Comparison of ENCODE assay signal across 21 cellular contexts in the genomic region with DNA sequence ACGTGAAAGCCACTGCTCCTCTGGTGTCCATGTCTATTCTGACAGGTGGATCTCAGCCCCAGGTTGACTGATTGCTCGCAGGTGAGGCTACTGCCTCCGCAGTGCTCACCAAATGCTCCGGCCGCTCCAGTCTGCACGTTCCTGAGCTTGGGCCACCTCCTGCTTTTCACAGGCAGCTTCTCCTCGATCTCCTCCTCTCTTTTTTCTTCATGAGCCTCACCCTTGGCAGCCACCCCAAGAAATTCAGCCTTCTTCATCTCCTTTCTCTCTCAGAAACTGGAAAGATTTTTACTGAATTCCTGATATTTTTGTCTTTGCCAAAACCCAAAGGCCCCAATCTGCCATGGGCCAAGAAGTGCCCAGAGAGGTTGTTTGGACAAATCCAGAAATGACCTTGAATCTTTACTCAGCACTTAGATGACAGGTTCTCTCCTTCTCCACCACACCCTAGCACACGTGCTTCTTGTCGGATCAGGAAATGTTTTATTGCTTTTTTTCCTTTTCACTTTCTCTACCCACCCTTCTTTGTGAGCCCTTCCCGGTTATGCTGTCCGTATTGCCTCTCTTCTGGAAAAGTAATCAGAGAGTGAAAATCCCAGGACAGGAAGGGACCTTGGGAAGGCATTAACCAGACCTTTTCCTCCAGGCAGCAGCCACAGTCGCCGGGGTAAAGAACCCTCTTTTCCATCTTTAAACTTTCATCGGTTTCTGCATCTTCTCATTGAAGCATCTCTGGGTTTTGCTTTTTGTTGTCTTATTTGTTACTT.
"Had no signal": no experiment of that assay in that cellular context is flagged by ENCODE, and none has a peak within 500 bp of the region (broad histone marks: within the 10 kb centered on the region; RNA-seq: fewer than 3 reads in every experiment).

No MANE protein-coding gene starts in this region.

- H3K36me3 ChIP-seq: gastroesophageal sphincter, sigmoid colon, thyroid gland had no signal

- H3K4me1 ChIP-seq: thyroid gland had no signal

- H3K27me3 ChIP-seq: gastroesophageal sphincter, sigmoid colon, thyroid gland had no signal

- H3K4me3 Mint-ChIP-seq: activated CD8-positive, alpha-beta T cell treated with anti-CD3 and anti-CD28 coated beads, Interleukin-2, amount 10 ng/mL, durations not matched to agents 7 days and 5 days; brain; naive thymus-derived CD4-positive, alpha-beta T cell had no signal

- H3K4me1 Mint-ChIP-seq: naive thymus-derived CD4-positive, alpha-beta T cell had no signal

- H3K27ac ChIP-seq: sigmoid colon, thyroid gland had no signal

- H3K36me3 Mint-ChIP-seq: activated naive CD4-positive, alpha-beta T cell treated with anti-CD3 and anti-CD28 coated beads, Interleukin-2, amount 50 U/mL, for 72 hours; brain; naive thymus-derived CD4-positive, alpha-beta T cell had no signal

- ATAC-seq: activated CD8-positive, alpha-beta T cell treated with anti-CD3 and anti-CD28 coated beads, Interleukin-2, amount 10 ng/mL, durations not matched to agents 7 days and 5 days; activated naive CD4-positive, alpha-beta T cell treated with anti-CD3 and anti-CD28 coated beads, Interleukin-2, amount 50 U/mL, for 72 hours; gastroesophageal sphincter; left colon; naive thymus-derived CD4-positive, alpha-beta T cell had no signal

- H3K27ac Mint-ChIP-seq: activated CD8-positive, alpha-beta T cell treated with anti-CD3 and anti-CD28 coated beads, Interleukin-2, amount 10 ng/mL, durations not matched to agents 7 days and 5 days; activated naive CD4-positive, alpha-beta T cell treated with anti-CD3 and anti-CD28 coated beads, Interleukin-2, amount 50 U/mL, for 72 hours; naive thymus-derived CD4-positive, alpha-beta T cell had no signal

- H3K4me3 ChIP-seq: gastroesophageal sphincter, lung, sigmoid colon, thyroid gland had no signal

- DNase-seq: activated CD4-positive, alpha-beta T cell treated with anti-CD3 and anti-CD28 coated beads for 1 hour; activated CD4-positive, alpha-beta T cell treated with anti-CD3 and anti-CD28 coated beads, Interleukin-2, amount 50 U/mL, for 1 hour; activated CD8-positive, alpha-beta T cell treated with anti-CD3 and anti-CD28 coated beads, Interleukin-2, amount 10 ng/mL, durations not matched to agents 7 days and 5 days; activated gamma-delta T cell treated with Interleukin-2 at 50 U/mL for 16 hours; activated T-cell treated with anti-CD3 and anti-CD28 coated beads, Interleukin-2, amount 50 U/mL, for 1 hour; aorta; dermis blood vessel endothelial cell; effector CD8-positive, alpha-beta T cell; head of caudate nucleus; islet precursor cell; left colon; naive thymus-derived CD4-positive, alpha-beta T cell; sigmoid colon; stimulated activated CD4-positive, alpha-beta T cell treated with anti-CD3 and anti-CD28 coated beads, Interleukin-4, amount 100 ng/mL, for 24 hours; stimulated activated naive CD4-positive, alpha-beta T cell treated with Interleukin-2 at 50 U/mL for 16 hours; T-helper 1 cell; thyroid gland had no signal

- H3K9me3 ChIP-seq: gastroesophageal sphincter, sigmoid colon, thyroid gland had no signal
